6 cellular contexts compared by ENCODE assay signal in genomic region chr1:109697861-109698260, GRCh38. TPM values are rescaled to one million over a fixed set of nuclear protein-coding genes. Genes with fewer than 3 reads are reported as not detected.
"Had no signal": no experiment of that assay in that cellular context is flagged by ENCODE, and none has a peak within 500 bp of the region (broad histone marks: within the 10 kb centered on the region; RNA-seq: fewer than 3 reads in every experiment).

No MANE protein-coding gene starts in this region.

RNA-seq across cellular contexts. Expression of gene GSTM1, which starts 10.2 kb away (rescaled TPM):
- total RNA-seq: MCF 10A, OCI-LY7, Right ventricle myocardium superior, SJCRH30, SK-MEL-5 had no signal

RNA-seq across cellular contexts. Expression of gene GSTM5, which starts 14.2 kb away (rescaled TPM):
- total RNA-seq: LHCN-M2, MCF 10A, OCI-LY7, SK-MEL-5 had no signal

RNA-seq across cellular contexts. Expression of gene GSTM3, which starts 43.0 kb away (rescaled TPM):
- total RNA-seq: MCF 10A, OCI-LY7 had no signal
